In genomic region chr17:13558588-13558987, GRCh38 we compare ENCODE assay signal across 23 cellular contexts.
A peak's percentile ranks its signal among the peaks of the same experiment; 100 is the strongest.
DNase-seq lines count a peak whose midpoint lies in the region; ATAC-seq and TF ChIP-seq lines count a peak whose summit lies in the region.
"Had no signal": no experiment of that assay in that cellular context is flagged by ENCODE, and none has a peak within 500 bp of the region (broad histone marks: within the 10 kb centered on the region; RNA-seq: fewer than 3 reads in every experiment).

No MANE protein-coding gene starts in this region.

- no peak for ATAC-seq in GM21619 (IDR thresholded peaks at IDR 0.05; ENCODE audit: unreplicated experiment)
- ATAC-seq: Panc1, T-cell had no signal

- H3K4me3 ChIP-seq in cardiac fibroblast (replicated peaks in 1 of 2; ENCODE audit: low read depth in 2 of 2, low read length in 2 of 2), result no peak overlapping the region
- H3K4me3 ChIP-seq: BLaER1 treated with 17β-estradiol and CSF1 and Interleukin-3, amounts not matched to agents 10 nM and 100 nM; SK-N-MC had no signal

- H3K27ac ChIP-seq in caudate nucleus (ENCODE audit: low read depth, low read length), result no peak overlapping the region
- H3K27ac ChIP-seq: BLaER1 treated with 17β-estradiol and CSF1 and Interleukin-3, amounts not matched to agents 10 nM and 100 nM; SK-N-MC had no signal

- TF ChIP-seq CTCF in cardiac fibroblast (IDR thresholded peaks at IDR 0.05; ENCODE audit: low read depth, low read length), result no peak

- peak; percentile 26 to 37 for DNase-seq in NOMO-1 (lab: John Stamatoyannopoulos, UW; ENCODE audit: unreplicated experiment in 2 of 2)
- DNase-seq in NOMO-1 treated with dmso at 0.1 percent for 144 hours (lab: John Stamatoyannopoulos, UW; ENCODE audit: unreplicated experiment), result no peak
- peak; percentile 59 for DNase-seq in NOMO-1 treated with DMSO at 0.1 percent for 48 hours (lab: John Stamatoyannopoulos, UW; ENCODE audit: unreplicated experiment)
- DNase-seq in cardiac fibroblast (ENCODE audit: low read depth in 2 of 2), result peak; percentile 12 to 17
- no peak for DNase-seq in caudate nucleus (lab: John Stamatoyannopoulos, UW)
- no peak for DNase-seq in NCI-H187 (lab: John Stamatoyannopoulos, UW)
- DNase-seq in activated CD8-positive, alpha-beta memory T cell treated with anti-CD3 and anti-CD28 coated beads for 24 hours, result no peak
- DNase-seq: 8988T; DMS79 treated with DMSO at 0.1 percent for 48 hours; GOT3; Karpas-422; MM.1S; NCI-H1417 treated with DMSO at 0.1 percent for 48 hours; NCI-H2029; NCI-H2171; NCI-H446; NCI-H69; NK-92 treated with Interleukin-12 subunit alpha and Interleukin-12 subunit beta, amount 100 ng/mL, for 24 hours; T-cell had no signal

Comparison
In these comparisons a context has a peak if more than half of its experiments do, and no peak if none do; other contexts are left out.
1. DNase-seq: peak in NOMO-1 (2 of 2), NOMO-1 treated with DMSO at 0.1 percent for 48 hours (single experiment) and cardiac fibroblast (2 of 2); none in NOMO-1 treated with dmso at 0.1 percent for 144 hours (single experiment), caudate nucleus (0 of 61), NCI-H187 (0 of 2) and activated CD8-positive, alpha-beta memory T cell treated with anti-CD3 and anti-CD28 coated beads for 24 hours (single experiment).